In genomic region chr10:18490755-18491154, GRCh38 we compare ENCODE assay signal across 19 cellular contexts.
DNase-seq lines count a peak whose midpoint lies in the region; ATAC-seq and TF ChIP-seq lines count a peak whose summit lies in the region.
"Had no signal": no experiment of that assay in that cellular context is flagged by ENCODE, and none has a peak within 500 bp of the region (broad histone marks: within the 10 kb centered on the region; RNA-seq: fewer than 3 reads in every experiment).

No MANE protein-coding gene starts in this region.

- H3K9me3 ChIP-seq in left ventricle myocardium inferior (replicated peaks), result no peaks in the 10 kb centered on the region
- no peaks in the 10 kb centered on the region for H3K9me3 ChIP-seq in right cardiac atrium (ENCODE audit: control insufficient read depth, low read length)
- H3K9me3 ChIP-seq: Caco-2, HAP-1 had no signal

- H3K27ac ChIP-seq in left ventricle myocardium inferior (replicated peaks) (peak overlapping the region; percentile 68), right cardiac atrium (ENCODE audit: low read length) (no peak overlapping the region)
- H3K27ac ChIP-seq: 22Rv1, BLaER1, C4-2B had no signal

- ATAC-seq in Right ventricle myocardium inferior (peak; percentile 36), right cardiac atrium (peak; percentile 21 to 32)
- ATAC-seq: CD8-positive, alpha-beta T cell; GM12878; GM23338 had no signal

- no peaks in the 10 kb centered on the region for H3K36me3 ChIP-seq in left ventricle myocardium inferior
- H3K36me3 ChIP-seq: BLaER1, HAP-1 had no signal

- 68% methylated on average over 4 of the region's 4 CpGs for WGBS in right cardiac atrium

- intact Hi-C loops in Right ventricle myocardium inferior (cut with DNase I) (no loop called here), cardiac septum (cut with DNase I) (no loop called here), left ventricle myocardium inferior (cut with micrococcal nuclease) (no loop called here), right cardiac atrium (cut with DNase I) (no loop called here)

- no peak for TF ChIP-seq CTCF in left ventricle myocardium inferior (IDR thresholded peaks at IDR 0.05; ENCODE audit: borderline replicate concordance)

- H3K27me3 ChIP-seq in left ventricle myocardium inferior (ENCODE audit: low read depth), result no peaks in the 10 kb centered on the region
- no peaks in the 10 kb centered on the region for H3K27me3 ChIP-seq in right cardiac atrium (ENCODE audit: control insufficient read depth, insufficient read depth)
- H3K27me3 ChIP-seq: BLaER1 had no signal

- DNase-seq in Right ventricle myocardium inferior (ENCODE audit: missing footprints) (no peak), cardiac septum (ENCODE audit: low spot score) (no peak), left ventricle myocardium inferior (no peak), right cardiac atrium (no peak), ureter (ENCODE audit: low spot score) (no peak)
- no peak for DNase-seq in stimulated activated CD4-positive, alpha-beta T cell treated with anti-CD3 and anti-CD28 coated beads, Interleukin-4, amount 100 ng/mL, for 24 hours
- DNase-seq: Caco-2; CD4-positive, CD25-positive, alpha-beta regulatory T cell; CD8-positive, alpha-beta T cell; DMS79; EL; GDM1; HFFc6 had no signal

- H3K4me1 ChIP-seq in left ventricle myocardium inferior (peaks cover 30% of the 10 kb centered on the region), right cardiac atrium (ENCODE audit: control insufficient read depth, insufficient read depth, low read length) (no peaks in the 10 kb centered on the region)
- H3K4me1 ChIP-seq: BLaER1, Caco-2, HAP-1 had no signal

- no peak overlapping the region for H3K4me3 ChIP-seq in left ventricle myocardium inferior
- H3K4me3 ChIP-seq in right cardiac atrium (ENCODE audit: low read length), result no peak overlapping the region
- H3K4me3 ChIP-seq: BLaER1, GM12878, GM23338, HAP-1 had no signal
